10 cellular contexts compared by ENCODE assay signal in the genomic region with DNA sequence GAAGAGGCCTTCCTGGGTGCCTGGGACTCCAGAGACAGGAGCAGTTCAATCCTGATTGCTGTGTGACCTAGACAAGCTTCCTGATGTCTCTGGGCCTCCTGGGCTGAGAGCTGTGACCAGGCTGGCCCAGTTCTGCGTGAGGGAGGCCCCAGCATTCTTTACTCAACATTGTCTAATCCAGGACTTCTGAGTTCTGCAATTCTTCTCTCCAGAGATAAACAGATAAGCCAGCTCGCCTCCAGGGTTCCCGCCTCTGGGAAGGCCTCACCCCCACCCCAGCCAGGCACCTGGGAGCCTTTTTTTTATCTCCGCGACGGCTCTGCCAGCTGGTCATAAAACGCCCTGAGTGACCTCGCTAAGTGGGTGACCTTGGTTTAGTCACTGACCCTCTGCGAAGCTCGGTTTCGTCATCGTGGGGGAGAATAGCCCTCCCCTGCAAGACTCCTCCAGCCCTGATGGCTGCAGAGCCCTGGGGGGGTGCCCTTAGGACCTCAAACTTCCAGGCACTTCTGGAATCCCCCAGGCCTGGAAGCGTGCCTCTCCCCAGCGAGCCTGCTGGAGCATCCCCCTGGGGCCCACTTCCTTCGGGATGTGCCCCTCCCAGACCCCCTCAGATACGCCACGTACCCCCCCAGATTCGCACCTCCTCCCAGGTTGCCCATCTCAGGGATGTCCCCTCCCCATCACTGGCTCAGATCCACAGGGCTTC. TPM values are rescaled to one million over a fixed set of nuclear protein-coding genes. Genes with fewer than 3 reads are reported as not detected.
DNase-seq lines count a peak whose midpoint lies in the region; ATAC-seq and TF ChIP-seq lines count a peak whose summit lies in the region.
"Had no signal": no experiment of that assay in that cellular context is flagged by ENCODE, and none has a peak within 500 bp of the region (broad histone marks: within the 10 kb centered on the region; RNA-seq: fewer than 3 reads in every experiment).

No MANE protein-coding gene starts in this region.

- H3K27ac ChIP-seq in HUES6 (ENCODE audit: low read depth, low read length) (peak overlapping the region; percentile 49; the same call in 1 of the 2 replicates), body of pancreas (peak overlapping the region in 3 of 4 donors; percentile 23 to 68 (median 62)), lower lobe of right lung (peak overlapping the region; percentile 49)
- H3K27ac ChIP-seq: gastrocnemius medialis had no signal

- peaks cover 5% of the 10 kb centered on the region for H3K27me3 Mint-ChIP-seq in chondrocyte (ENCODE audit: low read depth)

- H3K27me3 ChIP-seq in HUES6 (ENCODE audit: control insufficient read depth, insufficient read depth, low read length) (no peaks in the 10 kb centered on the region), body of pancreas (no peaks in the 10 kb centered on the region), lower lobe of right lung (ENCODE audit: low read depth) (peaks cover 2% of the 10 kb centered on the region)
- H3K27me3 ChIP-seq: gastrocnemius medialis had no signal

- H3K4me1 Mint-ChIP-seq in chondrocyte (ENCODE audit: low read depth) = peaks cover 11% of the 10 kb centered on the region

- TF ChIP-seq POLR2A in body of pancreas (IDR thresholded peaks at IDR 0.05) = no peak

- H3K9me3 ChIP-seq in HUES6 (ENCODE audit: control insufficient read depth, insufficient read depth, low read depth, low read length) = no peaks in the 10 kb centered on the region
- H3K9me3 ChIP-seq in body of pancreas = no peaks in the 10 kb centered on the region
- H3K9me3 ChIP-seq in lower lobe of right lung = no peaks in the 10 kb centered on the region
- H3K9me3 ChIP-seq: gastrocnemius medialis had no signal

- 7 to 20% methylated on average over 11 to 16 of the region's 18 CpGs for WGBS in body of pancreas, 2 donors

- H3K4me3 ChIP-seq in AG10803 (ENCODE audit: low read length) (no peak overlapping the region), HUES6 (ENCODE audit: low read depth, low read length) (no peak overlapping the region), body of pancreas (no peak overlapping the region), lower lobe of right lung (no peak overlapping the region)
- H3K4me3 ChIP-seq: gastrocnemius medialis had no signal

- intact Hi-C loops in body of pancreas (cut with DNase I) (no loop called here), lower lobe of right lung (cut with DNase I) (no loop called here)

- no peaks in the 10 kb centered on the region for H3K9me3 Mint-ChIP-seq in chondrocyte (ENCODE audit: low read depth)

- no peaks in the 10 kb centered on the region for H3K36me3 Mint-ChIP-seq in chondrocyte (ENCODE audit: low read depth)

- H3K27ac Mint-ChIP-seq in chondrocyte (ENCODE audit: unreplicated experiment) = no peak overlapping the region

- DNase-seq in AG10803 (ENCODE audit: low read depth) (peak; percentile 28), body of pancreas (peak; percentile 34 to 62 (median 52)), lower lobe of right lung (peak; percentile 55), chondrocyte (ENCODE audit: low spot score) (no peak), GM13977 (ENCODE audit: low spot score) (no peak)
- no peak for DNase-seq in activated naive CD4-positive, alpha-beta T cell treated with Interleukin-2 at 50 U/mL for 16 hours
- DNase-seq: gastrocnemius medialis, NCI-H524 treated with DMSO at 0.1 percent for 48 hours had no signal

- peak; percentile 58 for ATAC-seq in body of pancreas
- ATAC-seq in lower lobe of right lung = peak; percentile 66 to 82
- ATAC-seq in HG02588 (IDR thresholded peaks at IDR 0.05; ENCODE audit: unreplicated experiment) = no peak
- ATAC-seq: gastrocnemius medialis had no signal

- peak overlapping the region; percentile 45 for H3K9ac ChIP-seq in HUES6 (ENCODE audit: low read length)

- H3K4me1 ChIP-seq in HUES6 (ENCODE audit: control insufficient read depth, insufficient read depth, low read length) (peaks cover 17% of the 10 kb centered on the region), body of pancreas (peaks cover 30% of the 10 kb centered on the region), lower lobe of right lung (peaks cover 5% of the 10 kb centered on the region)
- H3K4me1 ChIP-seq: gastrocnemius medialis had no signal

- no peak overlapping the region for H3K4me3 Mint-ChIP-seq in chondrocyte (ENCODE audit: unreplicated experiment)

- H3K36me3 ChIP-seq in HUES6 (ENCODE audit: control insufficient read depth, insufficient read depth, low read length) = no peaks in the 10 kb centered on the region
- H3K36me3 ChIP-seq in body of pancreas (replicated peaks in 1 of 2; ENCODE audit: insufficient read depth in 1 of 2, low read depth in 2 of 2) = no peaks in the 10 kb centered on the region
- no peaks in the 10 kb centered on the region for H3K36me3 ChIP-seq in lower lobe of right lung
- H3K36me3 ChIP-seq: gastrocnemius medialis had no signal

- TF ChIP-seq CTCF in AG10803 (conservative IDR thresholded peaks at IDR 0.05; ENCODE audit: low read length) (no peak), body of pancreas (IDR thresholded peaks at IDR 0.05) (no peak), lower lobe of right lung (IDR thresholded peaks at IDR 0.05) (no peak), chondrocyte (IDR thresholded peaks at IDR 0.05) (no peak), GM13977 (IDR thresholded peaks at IDR 0.05; ENCODE audit: extremely low read depth, insufficient read depth, missing control alignments) (no peak)

- in situ Hi-C loops in GM13977 (cut with MboI; ENCODE audit: low pct_unique_long_range_greater_than_20kb, low sequenced_read_pairs, unreplicated experiment) = no loop called here

RNA-seq across cellular contexts. Expression of gene SULT2B1, which starts 1.9 kb away (rescaled TPM):
- 1 to 10 TPM in 1 of 2 donors, not detected in 1; 1.0 TPM for total RNA-seq in body of pancreas
- total RNA-seq in lower lobe of right lung = 14.4 TPM
- total RNA-seq in chondrocyte = 0.22 TPM in 1 of 3 replicates, not detected in the others
- total RNA-seq: gastrocnemius medialis had no signal

RNA-seq across cellular contexts. Expression of gene LMTK3, which starts 42.2 kb away (rescaled TPM):
- total RNA-seq in body of pancreas (1 to 10 TPM; 4.2 to 9.6 TPM), lower lobe of right lung (7.1 TPM), chondrocyte (0.48 to 0.67 TPM (median 0.54 TPM) in 3 replicates)
- total RNA-seq: gastrocnemius medialis had no signal

RNA-seq across cellular contexts. Expression of gene SPACA4, which starts 52.7 kb away (rescaled TPM):
- total RNA-seq in body of pancreas = not detected
- not detected for total RNA-seq in lower lobe of right lung
- total RNA-seq in chondrocyte = not detected in 3 replicates
- total RNA-seq: gastrocnemius medialis had no signal

Comparison
In these comparisons a context has a peak if more than half of its experiments do, and no peak if none do; other contexts are left out.
1. DNase-seq: peak in AG10803 (single experiment), body of pancreas (4 of 4) and lower lobe of right lung (single experiment); none in chondrocyte (single experiment), activated naive CD4-positive, alpha-beta T cell treated with Interleukin-2 at 50 U/mL for 16 hours (single experiment) and GM13977 (single experiment).
2. Peak in every context shown above with its lines, with median percentiles within 50 percentile points of each other: H3K27ac ChIP-seq.